In the genomic region with DNA sequence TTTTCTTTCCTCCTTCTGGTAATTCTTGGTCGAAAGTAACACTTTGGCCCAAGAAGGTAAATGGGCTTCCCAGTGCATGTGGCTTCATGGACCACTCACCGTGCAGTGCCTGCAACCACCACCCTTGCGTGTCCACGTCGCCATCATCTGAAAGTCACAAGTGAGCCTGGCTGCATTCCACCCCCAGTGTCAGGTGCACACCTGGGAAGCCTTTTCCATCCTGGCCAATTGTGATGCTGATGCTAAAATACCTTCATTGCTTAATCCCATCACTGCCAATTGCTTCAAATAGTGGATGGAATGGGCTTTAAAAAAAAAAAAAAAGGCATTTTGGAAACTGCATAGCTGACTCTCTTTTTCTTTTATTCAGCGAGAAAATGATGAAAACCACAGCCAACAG, we compare ENCODE assay signal across 26 cellular contexts.
"Had no signal": no experiment of that assay in that cellular context is flagged by ENCODE, and none has a peak within 500 bp of the region (broad histone marks: within the 10 kb centered on the region; RNA-seq: fewer than 3 reads in every experiment).

No MANE protein-coding gene starts in this region.

- H3K4me2 ChIP-seq: SK-N-SH had no signal

- ATAC-seq: activated CD4-positive, CD25-positive, alpha-beta regulatory T cell treated with anti-CD3 and anti-CD28 coated beads, Interleukin-2, amount 50 U/mL, for 24 hours; activated CD8-positive, alpha-beta memory T cell treated with anti-CD3 and anti-CD28 coated beads, Interleukin-2, amount 10 ng/mL, durations not matched to agents 7 days and 5 days; activated CD8-positive, alpha-beta T cell treated with anti-CD3 and anti-CD28 coated beads, Interleukin-2, amount 10 ng/mL, durations not matched to agents 7 days and 5 days had no signal

- H3K27me3 ChIP-seq: Peyer's patch, SJCRH30 had no signal

- H3K4me1 ChIP-seq: Peyer's patch, SJCRH30 had no signal

- H3K4me3 ChIP-seq: Peyer's patch, SJCRH30 had no signal

- H3K36me3 Mint-ChIP-seq: activated CD8-positive, alpha-beta memory T cell treated with anti-CD3 and anti-CD28 coated beads, Interleukin-2, amount 10 ng/mL, durations not matched to agents 7 days and 5 days; activated naive CD8-positive, alpha-beta T cell treated with anti-CD3 and anti-CD28 coated beads for 36 hours had no signal

- H3K36me3 ChIP-seq: WERI-Rb-1 had no signal

- H3K9me3 Mint-ChIP-seq: activated naive CD8-positive, alpha-beta T cell treated with anti-CD3 and anti-CD28 coated beads for 36 hours; activated T-cell treated with anti-CD3 and anti-CD28 coated beads, Interleukin-2, amount 50 U/mL, for 24 hours had no signal

- H3K27ac ChIP-seq: Peyer's patch, RWPE1, SJCRH30, WERI-Rb-1 had no signal

- H3K27ac Mint-ChIP-seq: activated CD8-positive, alpha-beta memory T cell treated with anti-CD3 and anti-CD28 coated beads, Interleukin-2, amount 10 ng/mL, durations not matched to agents 7 days and 5 days; activated CD8-positive, alpha-beta T cell treated with anti-CD3 and anti-CD28 coated beads, Interleukin-2, amount 10 ng/mL, durations not matched to agents 7 days and 5 days; activated naive CD8-positive, alpha-beta T cell treated with anti-CD3 and anti-CD28 coated beads for 36 hours; activated T-cell treated with anti-CD3 and anti-CD28 coated beads, Interleukin-2, amount 50 U/mL, for 24 hours had no signal

- DNase-seq: activated CD4-positive, alpha-beta T cell treated with anti-CD3 and anti-CD28 coated beads for 4 hours; activated CD4-positive, alpha-beta T cell treated with anti-CD3 and anti-CD28 coated beads, Interleukin-2, amount 50 U/mL, for 4 hours; activated CD8-positive, alpha-beta memory T cell treated with anti-CD3 and anti-CD28 coated beads, Interleukin-2, amount 10 ng/mL, durations not matched to agents 7 days and 5 days; activated CD8-positive, alpha-beta T cell treated with anti-CD3 and anti-CD28 coated beads, Interleukin-2, amount 10 ng/mL, durations not matched to agents 7 days and 5 days; activated effector memory CD4-positive, alpha-beta T cell treated with anti-CD3 and anti-CD28 coated beads, Interleukin-2, amount 50 U/mL, for 16 hours; activated naive CD4-positive, alpha-beta T cell treated with Interleukin-2 at 50 U/mL for 16 hours; activated naive CD8-positive, alpha-beta T cell treated with anti-CD3 and anti-CD28 coated beads for 36 hours; activated T-cell treated with anti-CD3 and anti-CD28 coated beads, Interleukin-2, amount 50 U/mL, for 24 hours; anterior cingulate cortex; cerebellar nuclear complex; Karpas-422; NCI-H1105 treated with DMSO at 0.1 percent for 48 hours; NCI-H1436 treated with DMSO at 0.1 percent for 48 hours; NCI-H187; NCI-H2081 treated with DMSO at 0.1 percent for 48 hours; NCI-H526 treated with DMSO at 0.1 percent for 48 hours; NCI-H82; OCI-M1; Peyer's patch; Right ventricle myocardium superior; SJCRH30; SK-N-SH; T-helper 1 cell; WERI-Rb-1 had no signal

- H3K9me3 ChIP-seq: Peyer's patch, SJCRH30, SK-N-SH had no signal

- H3K4me1 Mint-ChIP-seq: activated CD8-positive, alpha-beta memory T cell treated with anti-CD3 and anti-CD28 coated beads, Interleukin-2, amount 10 ng/mL, durations not matched to agents 7 days and 5 days; activated naive CD8-positive, alpha-beta T cell treated with anti-CD3 and anti-CD28 coated beads for 36 hours had no signal

- H3K9me2 ChIP-seq: SK-N-SH had no signal

- H3K9ac ChIP-seq: SK-N-SH had no signal

- H3K4me3 Mint-ChIP-seq: activated CD8-positive, alpha-beta memory T cell treated with anti-CD3 and anti-CD28 coated beads, Interleukin-2, amount 10 ng/mL, durations not matched to agents 7 days and 5 days; activated CD8-positive, alpha-beta T cell treated with anti-CD3 and anti-CD28 coated beads, Interleukin-2, amount 10 ng/mL, durations not matched to agents 7 days and 5 days; activated naive CD8-positive, alpha-beta T cell treated with anti-CD3 and anti-CD28 coated beads for 36 hours; activated T-cell treated with anti-CD3 and anti-CD28 coated beads, Interleukin-2, amount 50 U/mL, for 24 hours had no signal

- H3K27me3 Mint-ChIP-seq: activated CD8-positive, alpha-beta memory T cell treated with anti-CD3 and anti-CD28 coated beads, Interleukin-2, amount 10 ng/mL, durations not matched to agents 7 days and 5 days had no signal
